ENCODE assay signal across 10 cellular contexts in genomic region chr1:32106663-32107273, GRCh38. TPM values are rescaled to one million over a fixed set of nuclear protein-coding genes. Genes with fewer than 3 reads are reported as not detected.
A peak's percentile ranks its signal among the peaks of the same experiment; 100 is the strongest.
DNase-seq lines count a peak whose midpoint lies in the region; ATAC-seq and TF ChIP-seq lines count a peak whose summit lies in the region.
"Had no signal": no experiment of that assay in that cellular context is flagged by ENCODE, and none has a peak within 500 bp of the region (broad histone marks: within the 10 kb centered on the region; RNA-seq: fewer than 3 reads in every experiment).

No MANE protein-coding gene starts in this region.

- peaks cover 14% of the 10 kb centered on the region; the same call in 1 of the 2 replicates for H3K4me1 ChIP-seq in Panc1 (ENCODE audit: control insufficient read depth, insufficient read depth, low read length)

- ATAC-seq in Panc1 (no peak), left colon (no peak)
- ATAC-seq in effector memory CD8-positive, alpha-beta T cell (replicated peaks) = no peak

- H3K27ac ChIP-seq in Panc1 (ENCODE audit: low read length) = peak overlapping the region; percentile 94

- no TSS peak for BruUV-seq in Panc1 (replicated peaks; lab: Mats Ljungman, UMichigan)

- H3K4me3 ChIP-seq in Panc1 (ENCODE audit: low read depth in 2 of 2, low read length in 2 of 2) = no peak overlapping the region

- H3K9me3 Mint-ChIP-seq in activated naive CD4-positive, alpha-beta T cell treated with anti-CD3 and anti-CD28 coated beads, Interleukin-2, amount 50 U/mL, for 24 hours = no peaks in the 10 kb centered on the region
- no peaks in the 10 kb centered on the region for H3K9me3 Mint-ChIP-seq in effector memory CD8-positive, alpha-beta T cell
- H3K9me3 Mint-ChIP-seq in type B pancreatic cell = no peaks in the 10 kb centered on the region

- H3K27ac Mint-ChIP-seq in activated naive CD4-positive, alpha-beta T cell treated with anti-CD3 and anti-CD28 coated beads, Interleukin-2, amount 50 U/mL, for 24 hours = peak overlapping the region; percentile 90
- peak overlapping the region; percentile 90 to 98 for H3K27ac Mint-ChIP-seq in effector memory CD8-positive, alpha-beta T cell
- H3K27ac Mint-ChIP-seq in type B pancreatic cell = peak overlapping the region; percentile 82

- H3K9me3 ChIP-seq in Panc1 (ENCODE audit: control insufficient read depth, insufficient read depth, low read depth, low read length) = no peaks in the 10 kb centered on the region

- TF ChIP-seq CTCF in Panc1 (IDR thresholded peaks at IDR 0.05) (no peak), type B pancreatic cell (conservative IDR thresholded peaks at IDR 0.05) (no peak)

- in situ Hi-C loops in Panc1 (cut with HindIII; ENCODE audit: low pct_unique_long_range_greater_than_20kb, low sequenced_read_pairs) = no loop called here

- peak overlapping the region; percentile 93 for H3K4me3 Mint-ChIP-seq in activated naive CD4-positive, alpha-beta T cell treated with anti-CD3 and anti-CD28 coated beads, Interleukin-2, amount 50 U/mL, for 24 hours
- peak overlapping the region; percentile 96 to 98 for H3K4me3 Mint-ChIP-seq in effector memory CD8-positive, alpha-beta T cell
- peak overlapping the region; percentile 73 for H3K4me3 Mint-ChIP-seq in type B pancreatic cell

- no peaks in the 10 kb centered on the region for H3K27me3 ChIP-seq in Panc1 (ENCODE audit: control insufficient read depth, insufficient read depth, low read length)

- H3K36me3 ChIP-seq in Panc1 (ENCODE audit: control insufficient read depth, insufficient read depth, low read length) = peaks cover 7% of the 10 kb centered on the region; the same call in 1 of the 2 replicates

- H3K36me3 Mint-ChIP-seq in activated naive CD4-positive, alpha-beta T cell treated with anti-CD3 and anti-CD28 coated beads, Interleukin-2, amount 50 U/mL, for 24 hours = peaks cover 2% of the 10 kb centered on the region
- peaks cover 23% of the 10 kb centered on the region for H3K36me3 Mint-ChIP-seq in effector memory CD8-positive, alpha-beta T cell (ENCODE audit: insufficient read depth)
- peaks cover 7% of the 10 kb centered on the region for H3K36me3 Mint-ChIP-seq in type B pancreatic cell

- POLR2A ChIA-PET in Panc1 (lab: Charles Lee) = interaction anchor here (0.6 kb wide), 1 partner anchor 91 kb away, joined by 4 read pairs; no protein-coding TSS in a partner anchor

- intact Hi-C loops in Panc1 (cut with micrococcal nuclease; ENCODE audit: unreplicated experiment) (no loop called here), left colon (cut with DNase I, micrococcal nuclease) (no loop called here)

- CTCF ChIA-PET in Panc1 (lab: Charles Lee) = no interaction called here

- H3K4me1 Mint-ChIP-seq in activated naive CD4-positive, alpha-beta T cell treated with anti-CD3 and anti-CD28 coated beads, Interleukin-2, amount 50 U/mL, for 24 hours = peaks cover 33% of the 10 kb centered on the region
- H3K4me1 Mint-ChIP-seq in effector memory CD8-positive, alpha-beta T cell (ENCODE audit: low read depth in 2 of 2) = peaks cover 26 to 29% of the 10 kb centered on the region in 2 donors
- peaks cover 25% of the 10 kb centered on the region for H3K4me1 Mint-ChIP-seq in type B pancreatic cell (ENCODE audit: unreplicated experiment)

- no peak for DNase-seq in activated naive CD4-positive, alpha-beta T cell treated with Interleukin-2 at 50 U/mL for 16 hours
- DNase-seq in Panc1 (ENCODE audit: low read depth, low spot score) = no peak
- DNase-seq in effector memory CD8-positive, alpha-beta T cell = no peak
- DNase-seq in type B pancreatic cell (ENCODE audit: extremely low spot score, unreplicated experiment) = no peak
- DNase-seq in dermis blood vessel endothelial cell = no peak
- no peak for DNase-seq in left colon
- DNase-seq in GM19238 (ENCODE audit: insufficient read length, low spot score) = no peak
- DNase-seq: left cardiac atrium, NCI-H524 had no signal

- H3K27me3 Mint-ChIP-seq in activated naive CD4-positive, alpha-beta T cell treated with anti-CD3 and anti-CD28 coated beads, Interleukin-2, amount 50 U/mL, for 24 hours = no peaks in the 10 kb centered on the region
- H3K27me3 Mint-ChIP-seq in effector memory CD8-positive, alpha-beta T cell = no peaks in the 10 kb centered on the region
- no peaks in the 10 kb centered on the region for H3K27me3 Mint-ChIP-seq in type B pancreatic cell

RNA-seq across cellular contexts. Expression of gene KPNA6, which starts 1.1 kb away (rescaled TPM):
- 116 TPM for total RNA-seq in Panc1 (2021; ENCODE audit: unreplicated experiment)
- 21.6 TPM for polyA plus RNA-seq in Panc1 (2012; ENCODE audit: insufficient read length)
- 76.2 and 85.1 TPM in 2 replicates for total RNA-seq in type B pancreatic cell (ENCODE audit: low replicate concordance)
- 34.4 and 50.3 TPM in 2 replicates for total RNA-seq in dermis blood vessel endothelial cell
- total RNA-seq in left colon = 10 to 100 TPM; 55.6 to 58.9 TPM

RNA-seq across cellular contexts. Expression of gene TMEM39B, which starts 34.0 kb away (rescaled TPM):
- 35.0 TPM for total RNA-seq in Panc1 (2021; ENCODE audit: unreplicated experiment)
- 44.7 TPM for polyA plus RNA-seq in Panc1 (2012; ENCODE audit: insufficient read length)
- total RNA-seq in type B pancreatic cell (ENCODE audit: low replicate concordance) = 17.2 and 23.3 TPM in 2 replicates
- total RNA-seq in dermis blood vessel endothelial cell = 9.9 and 18.3 TPM in 2 replicates
- 10 to 100 TPM; 12.4 to 13.2 TPM for total RNA-seq in left colon
